Comparison of ENCODE assay signal across 11 cellular contexts in the genomic region with DNA sequence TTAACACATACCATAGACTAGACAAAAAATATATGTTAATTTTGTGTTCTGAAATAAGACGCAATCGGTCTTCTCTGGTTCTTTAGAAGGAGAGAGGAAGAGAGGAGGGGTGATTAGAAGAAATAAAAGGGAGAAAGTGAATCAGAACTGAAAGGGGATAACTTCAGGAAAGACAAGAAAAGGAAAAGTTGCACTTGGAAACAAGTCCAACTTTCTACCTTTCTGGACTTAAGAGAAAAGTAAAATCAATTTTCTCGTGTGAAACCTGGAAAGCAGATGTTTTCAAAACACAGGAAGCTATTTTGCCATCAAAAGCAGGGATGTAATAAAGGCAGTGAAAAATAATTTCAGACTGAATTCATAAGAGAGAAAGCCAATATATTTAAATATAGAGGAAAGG. TPM values are rescaled to one million over a fixed set of nuclear protein-coding genes. Genes with fewer than 3 reads are reported as not detected.
DNase-seq lines count a peak whose midpoint lies in the region; ATAC-seq, FAIRE-seq and TF ChIP-seq lines count a peak whose summit lies in the region.
"Had no signal": no experiment of that assay in that cellular context is flagged by ENCODE, and none has a peak within 500 bp of the region (broad histone marks: within the 10 kb centered on the region; RNA-seq: fewer than 3 reads in every experiment).

No MANE protein-coding gene starts in this region.

- intact Hi-C loops in right lobe of liver (cut with DNase I) = no loop called here
- intact Hi-C loops in tibial artery (cut with DNase I; ENCODE audit: low total_unique reads) = loop anchor here (10.0 kb wide), 2 partner anchors 115 to 275 kb away; no protein-coding TSS in a partner anchor

- no peaks in the 10 kb centered on the region for H3K9me3 Mint-ChIP-seq in activated CD4-positive, alpha-beta T cell treated with anti-CD3 and anti-CD28 coated beads, Interleukin-2, amount 10 ng/mL, durations not matched to agents 7 days and 5 days
- no peaks in the 10 kb centered on the region for H3K9me3 Mint-ChIP-seq in astrocyte (ENCODE audit: unreplicated experiment)

- in situ Hi-C loops in GM13977 (cut with MboI; ENCODE audit: low pct_unique_long_range_greater_than_20kb, low sequenced_read_pairs, unreplicated experiment) = no loop called here

- no peak for DNase-seq in activated CD4-positive, alpha-beta T cell treated with anti-CD3 and anti-CD28 coated beads, Interleukin-2, amount 10 ng/mL, durations not matched to agents 7 days and 5 days
- no peak for DNase-seq in activated CD4-positive, alpha-beta T cell treated with anti-CD3 and anti-CD28 coated beads, Interleukin-2, amount 50 U/mL, for 48 hours
- no peak for DNase-seq in astrocyte (ENCODE audit: low read depth)
- no peak for DNase-seq in right lobe of liver
- no peak for DNase-seq in tibial artery
- DNase-seq in RCC 7860 (ENCODE audit: low spot score) = no peak
- DNase-seq in GM13977 (ENCODE audit: low spot score) = no peak
- DNase-seq: NCI-H1694 had no signal

- CTCF ChIA-PET in activated CD4-positive, alpha-beta T cell treated with anti-CD3 and anti-CD28 coated beads, Interleukin-2, amount 10 ng/mL, durations not matched to agents 7 days and 5 days (lab: Charles Lee) = interaction anchor here (0.7 kb wide), 1 partner anchor 829 kb away, joined by 3 read pairs; no protein-coding TSS in a partner anchor

- H2AFZ ChIP-seq in astrocyte (ENCODE audit: low read depth, low read length) = no peak overlapping the region

- H3K27ac Mint-ChIP-seq in activated CD4-positive, alpha-beta T cell treated with anti-CD3 and anti-CD28 coated beads, Interleukin-2, amount 10 ng/mL, durations not matched to agents 7 days and 5 days = no peak overlapping the region
- H3K27ac Mint-ChIP-seq in astrocyte (ENCODE audit: unreplicated experiment) = peak overlapping the region; percentile 21

- no peaks in the 10 kb centered on the region for H3K27me3 ChIP-seq in astrocyte (ENCODE audit: insufficient read depth, low read length)
- peaks cover 0 to 15% of the 10 kb centered on the region in 2 donors for H3K27me3 ChIP-seq in right lobe of liver
- no peaks in the 10 kb centered on the region for H3K27me3 ChIP-seq in tibial artery

- peak overlapping the region; percentile 93 for H3K9ac ChIP-seq in astrocyte (ENCODE audit: low read length)
- H3K9ac ChIP-seq: BLaER1 had no signal

- no peaks in the 10 kb centered on the region for H3K36me3 ChIP-seq in astrocyte (ENCODE audit: insufficient read depth, low read length)
- no peaks in the 10 kb centered on the region for H3K36me3 ChIP-seq in right lobe of liver
- H3K36me3 ChIP-seq in tibial artery = no peaks in the 10 kb centered on the region
- H3K36me3 ChIP-seq: BLaER1 had no signal

- no peaks in the 10 kb centered on the region for H4K20me1 ChIP-seq in astrocyte (ENCODE audit: insufficient read depth, low read length)

- ATAC-seq in right lobe of liver (no peak), GM18858 (IDR thresholded peaks at IDR 0.05; ENCODE audit: unreplicated experiment) (no peak)

- H3K36me3 Mint-ChIP-seq in activated CD4-positive, alpha-beta T cell treated with anti-CD3 and anti-CD28 coated beads, Interleukin-2, amount 10 ng/mL, durations not matched to agents 7 days and 5 days (ENCODE audit: low read depth) = peaks cover 2% of the 10 kb centered on the region
- no peaks in the 10 kb centered on the region for H3K36me3 Mint-ChIP-seq in astrocyte (ENCODE audit: low read depth, unreplicated experiment)

- POLR2A ChIA-PET in activated CD4-positive, alpha-beta T cell treated with anti-CD3 and anti-CD28 coated beads, Interleukin-2, amount 10 ng/mL, durations not matched to agents 7 days and 5 days (lab: Charles Lee) = no interaction called here

- TF ChIP-seq CTCF in astrocyte (IDR thresholded peaks at IDR 0.05; ENCODE audit: insufficient read depth, low read depth, low read length) = no peak
- TF ChIP-seq CTCF in right lobe of liver (IDR thresholded peaks at IDR 0.05) = no peak
- no peak for TF ChIP-seq CTCF in tibial artery (IDR thresholded peaks at IDR 0.05)
- no peak for TF ChIP-seq CTCF in GM13977 (IDR thresholded peaks at IDR 0.05; ENCODE audit: extremely low read depth, insufficient read depth, missing control alignments)

- TF ChIP-seq POLR2A in right lobe of liver (IDR thresholded peaks at IDR 0.05) = no peak

- H3K4me3 ChIP-seq in astrocyte (ENCODE audit: insufficient read depth, low read depth, low read length) (peak overlapping the region; percentile 73), right lobe of liver (no peak overlapping the region), tibial artery (peak overlapping the region; percentile 84 to 88)

- peaks cover 64% of the 10 kb centered on the region for H3K79me2 ChIP-seq in astrocyte (ENCODE audit: insufficient read depth, low read length)

- H3K27me3 Mint-ChIP-seq in activated CD4-positive, alpha-beta T cell treated with anti-CD3 and anti-CD28 coated beads, Interleukin-2, amount 10 ng/mL, durations not matched to agents 7 days and 5 days = peaks cover 80% of the 10 kb centered on the region
- H3K27me3 Mint-ChIP-seq in astrocyte (ENCODE audit: low read depth, unreplicated experiment) = peaks cover 36% of the 10 kb centered on the region

- peaks cover 32% of the 10 kb centered on the region for H3K4me1 Mint-ChIP-seq in activated CD4-positive, alpha-beta T cell treated with anti-CD3 and anti-CD28 coated beads, Interleukin-2, amount 10 ng/mL, durations not matched to agents 7 days and 5 days
- peaks cover 47% of the 10 kb centered on the region for H3K4me1 Mint-ChIP-seq in astrocyte (ENCODE audit: low read depth, unreplicated experiment)

- H3K9me3 ChIP-seq in astrocyte (ENCODE audit: insufficient read depth, low read depth, low read length) = no peaks in the 10 kb centered on the region
- H3K9me3 ChIP-seq in right lobe of liver = no peaks in the 10 kb centered on the region
- H3K9me3 ChIP-seq in tibial artery = no peaks in the 10 kb centered on the region
- H3K9me3 ChIP-seq: BLaER1 had no signal

- no peak for FAIRE-seq in astrocyte (lab: Jason Lieb, UNC)
- FAIRE-seq in RCC 7860 (lab: Jason Lieb, UNC) = no peak
- FAIRE-seq: islet of Langerhans had no signal

- H3K4me2 ChIP-seq in astrocyte (ENCODE audit: low read length) = peak overlapping the region; percentile 99

- peaks cover 57% of the 10 kb centered on the region for H3K4me1 ChIP-seq in astrocyte (ENCODE audit: insufficient read depth, low read length)
- peaks cover 0 to 39% (median 21%) of the 10 kb centered on the region in 4 donors for H3K4me1 ChIP-seq in right lobe of liver
- peaks cover 0 to 27% (median 21%) of the 10 kb centered on the region in 4 donors for H3K4me1 ChIP-seq in tibial artery

- peak overlapping the region; percentile 79 for H3K4me3 Mint-ChIP-seq in activated CD4-positive, alpha-beta T cell treated with anti-CD3 and anti-CD28 coated beads, Interleukin-2, amount 10 ng/mL, durations not matched to agents 7 days and 5 days
- H3K4me3 Mint-ChIP-seq in astrocyte (ENCODE audit: unreplicated experiment) = peak overlapping the region; percentile 92

- 23% methylated on average over 3 of the region's 3 CpGs for WGBS in right lobe of liver (ENCODE audit: insufficient coverage, low coverage, low lambda C conversion rate, missing lambda C conversion rate)

- H3K27ac ChIP-seq in astrocyte (ENCODE audit: low read depth, low read length) (peak overlapping the region; percentile 75), right lobe of liver (peak overlapping the region; percentile 27 to 47 (median 32)), tibial artery (peak overlapping the region; percentile 99)
- H3K27ac ChIP-seq: BLaER1 had no signal

RNA-seq across cellular contexts. Expression of a gene that starts 11.9 kb away (rescaled TPM):
- 1 to 10 TPM; 1.5 to 1.6 TPM for total RNA-seq in activated CD4-positive, alpha-beta T cell treated with anti-CD3 and anti-CD28 coated beads, Interleukin-2, amount 10 ng/mL, durations not matched to agents 7 days and 5 days
- total RNA-seq in astrocyte (18.0 and 19.7 TPM in 2 replicates), right lobe of liver (1 to 10 TPM; 7.1 to 9.4 (median 7.7) TPM)

Comparison
In these comparisons a context has a peak if more than half of its experiments do, and no peak if none do; other contexts are left out.
1. H3K27ac ChIP-seq: peak in every context shown above with its lines; median percentile 99 in tibial artery; 75 in astrocyte; 32 in right lobe of liver.
2. H3K4me3 ChIP-seq: peak in astrocyte (single experiment) and tibial artery (2 of 2); none in right lobe of liver (0 of 3).